Comparison of ENCODE assay signal across 8 cellular contexts in the genomic region with DNA sequence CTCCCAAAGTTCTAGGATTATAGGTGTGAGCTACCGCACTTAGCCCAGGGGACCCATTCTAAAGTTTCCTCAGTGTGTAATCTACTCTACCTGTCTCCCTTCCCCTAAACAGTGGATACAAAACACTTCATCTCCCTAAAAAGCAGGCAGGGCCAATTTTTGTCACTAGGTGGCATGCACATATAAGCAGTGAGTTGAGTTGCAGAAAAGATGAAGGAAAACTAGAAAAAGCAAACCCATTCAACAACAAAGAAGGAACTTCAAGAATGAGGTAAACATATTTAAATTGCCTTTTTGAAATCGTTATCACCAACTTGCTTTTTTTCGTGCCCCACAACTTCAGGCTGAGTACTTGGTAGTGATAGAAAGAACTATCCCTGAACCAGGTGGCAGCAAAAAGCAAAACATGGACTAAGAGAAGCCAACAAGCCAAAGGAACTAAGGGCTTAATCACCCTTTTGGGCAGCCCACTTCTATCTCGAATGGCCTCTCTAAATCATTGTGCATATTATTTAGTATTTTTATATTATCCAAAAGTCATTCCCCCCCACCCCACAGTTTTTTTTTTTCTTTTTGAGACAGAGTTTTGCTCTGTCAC. TPM values are rescaled to one million over a fixed set of nuclear protein-coding genes. Genes with fewer than 3 reads are reported as not detected.
A peak's percentile ranks its signal among the peaks of the same experiment; 100 is the strongest.
DNase-seq lines count a peak whose midpoint lies in the region; ATAC-seq and TF ChIP-seq lines count a peak whose summit lies in the region.

No MANE protein-coding gene starts in this region.

- TF ChIP-seq CTCF in 22Rv1 (IDR thresholded peaks at IDR 0.05) (peak; percentile 88), hepatocyte (IDR thresholded peaks at IDR 0.05; ENCODE audit: poor library complexity) (peak; percentile 83)

- no peaks in the 10 kb centered on the region for H3K79me2 ChIP-seq in hepatocyte

- ATAC-seq in HG03108 (IDR thresholded peaks at IDR 0.05; ENCODE audit: unreplicated experiment) (peak; percentile 63), HG02798 (IDR thresholded peaks at IDR 0.05; ENCODE audit: poor library complexity, unreplicated experiment) (no peak)

- no peaks in the 10 kb centered on the region for H3K4me1 ChIP-seq in hepatocyte (ENCODE audit: insufficient read depth)

- H3K27me3 ChIP-seq in hepatocyte = no peaks in the 10 kb centered on the region

- H3K9me3 ChIP-seq in hepatocyte (ENCODE audit: low read depth) = no peaks in the 10 kb centered on the region

- H3K9me2 ChIP-seq in hepatocyte (replicated peaks; ENCODE audit: insufficient read depth) = no peaks in the 10 kb centered on the region

- no peak overlapping the region for H3K4me3 ChIP-seq in hepatocyte

- no peaks in the 10 kb centered on the region for H3K36me3 ChIP-seq in hepatocyte (replicated peaks; ENCODE audit: insufficient read depth, low read depth)

- no peak overlapping the region for H3K4me2 ChIP-seq in hepatocyte

- no peak overlapping the region for H2AFZ ChIP-seq in hepatocyte

- no peaks in the 10 kb centered on the region for H4K20me1 ChIP-seq in hepatocyte (ENCODE audit: insufficient read depth, poor library complexity, severe bottlenecking)

- 25% methylated on average over 4 of the region's 4 CpGs for WGBS in hepatocyte (ENCODE audit: low lambda C conversion rate, missing lambda C conversion rate)

- DNase-seq in Daoy (ENCODE audit: low read depth) (peak; percentile 44), NCI-H69 (lab: John Stamatoyannopoulos, UW) (peak; percentile 68), hepatocyte (ENCODE audit: low spot score) (peak; percentile 70)
- DNase-seq in activated naive CD4-positive, alpha-beta T cell treated with anti-CD3 and anti-CD28 coated beads, Interleukin-2, amount 50 U/mL, for 16 hours = peak; percentile 28
- DNase-seq in stimulated activated CD4-positive, alpha-beta T cell treated with anti-CD3 and anti-CD28 coated beads, Interleukin-15, amount 100 ng/mL, for 24 hours = peak; percentile 21

- H3K27ac ChIP-seq in 22Rv1 (no peak overlapping the region), hepatocyte (no peak overlapping the region)

RNA-seq across cellular contexts. Expression of a gene that starts 19.7 kb away (rescaled TPM):
- total RNA-seq in Daoy (2014; rRNA removed; shearing (Covaris generic)) = 45.1 and 93.6 TPM in 2 replicates
- 63.8 and 70.4 TPM in 2 replicates for total RNA-seq in hepatocyte
- 57.1 and 58.6 TPM in 2 replicates for polyA plus RNA-seq in hepatocyte

RNA-seq across cellular contexts. Expression of a gene that starts 50.7 kb away (rescaled TPM):
- 259 and 280 TPM in 2 replicates for total RNA-seq in Daoy (2014; rRNA removed; shearing (Covaris generic))
- 134 TPM in 2 replicates for total RNA-seq in hepatocyte
- 187 and 205 TPM in 2 replicates for polyA plus RNA-seq in hepatocyte
